Comparison of ENCODE assay signal across 8 cellular contexts in the genomic region with DNA sequence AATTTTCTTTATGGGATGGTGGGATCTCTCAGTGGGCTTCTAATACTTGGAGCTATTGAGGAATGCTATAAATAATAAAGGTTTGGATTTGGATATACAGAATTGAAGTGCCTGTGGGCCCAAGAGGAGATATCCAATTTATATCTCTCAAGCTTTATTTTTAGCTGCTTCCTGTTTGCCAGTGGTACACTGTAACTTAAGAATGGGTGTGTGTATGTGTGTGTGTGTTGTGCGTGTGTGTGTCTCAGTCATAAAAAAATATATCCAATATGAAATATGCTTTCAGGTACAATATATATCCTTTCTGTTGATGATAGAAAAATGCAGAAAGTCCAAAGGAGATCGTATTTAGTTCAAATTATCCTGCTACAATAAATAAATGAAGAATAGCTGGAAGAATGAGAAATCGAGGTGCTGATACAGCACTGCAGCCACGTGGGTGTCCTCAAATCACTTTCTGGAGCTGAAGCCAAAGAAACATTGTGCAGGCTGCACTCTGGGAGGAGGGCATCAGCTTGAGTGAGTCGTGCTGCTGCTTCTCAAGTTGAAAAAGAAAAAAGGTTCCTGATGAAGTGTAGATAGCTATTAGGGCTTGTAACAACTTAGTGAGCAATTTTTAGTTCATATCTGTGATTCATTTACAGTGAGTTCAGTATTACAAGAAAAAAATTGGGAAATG. TPM values are rescaled to one million over a fixed set of nuclear protein-coding genes. Genes with fewer than 3 reads are reported as not detected.
DNase-seq lines count a peak whose midpoint lies in the region; ATAC-seq and TF ChIP-seq lines count a peak whose summit lies in the region.
"Had no signal": no experiment of that assay in that cellular context is flagged by ENCODE, and none has a peak within 500 bp of the region (broad histone marks: within the 10 kb centered on the region; RNA-seq: fewer than 3 reads in every experiment).

No MANE protein-coding gene starts in this region.

- peak overlapping the region; percentile 89 for H3K27ac Mint-ChIP-seq in stimulated activated memory B cell treated with anti-CD40 and anti-IgM and Interleukin-4, amounts not matched to agents 10 μg/mL and 1 μg/mL and 100 μg/mL, for 72 hours
- no peak overlapping the region for H3K27ac Mint-ChIP-seq in activated CD4-positive, alpha-beta T cell treated with anti-CD3 and anti-CD28 coated beads for 36 hours
- H3K27ac Mint-ChIP-seq in activated CD4-positive, alpha-beta T cell treated with anti-CD3 and anti-CD28 coated beads, Interleukin-2, amount 10 ng/mL, durations not matched to agents 24 days and 14 days, result no peak overlapping the region

- intact Hi-C loops in left ventricle myocardium superior (cut with micrococcal nuclease), result no loop called here
- intact Hi-C loops in activated CD4-positive, alpha-beta T cell treated with anti-CD3 and anti-CD28 coated beads for 36 hours (cut with DNase I, micrococcal nuclease), result no loop called here
- intact Hi-C loops in activated CD4-positive, alpha-beta T cell treated with anti-CD3 and anti-CD28 coated beads, Interleukin-2, amount 10 ng/mL, durations not matched to agents 24 days and 14 days (cut with micrococcal nuclease), result no loop called here

- H3K27me3 ChIP-seq in adipocyte (replicated peaks; ENCODE audit: control insufficient read depth, insufficient read depth, low read length), result no peaks in the 10 kb centered on the region

- CTCF ChIA-PET in HEK293 (lab: Yijun Ruan, JAX), result interaction anchor here (0.6 to 1.3 kb wide), 4 partner anchors 40 to 142 kb away, joined by 3 to 6 read pairs (median 3); no protein-coding TSS in a partner anchor
- CTCF ChIA-PET in activated CD4-positive, alpha-beta T cell treated with anti-CD3 and anti-CD28 coated beads for 36 hours (lab: Charles Lee), result interaction anchor here (1.0 kb wide), 1 partner anchor 11 kb away, joined by 3 read pairs; no protein-coding TSS in a partner anchor

- no peak for TF ChIP-seq CTCF in HEK293 (tag by site-specific recombination; IDR thresholded peaks at IDR 0.05)

- peak; percentile 86 for ATAC-seq in left ventricle myocardium superior
- no peak for ATAC-seq in stimulated activated memory B cell treated with anti-CD40 and anti-IgM and Interleukin-4, amounts not matched to agents 10 μg/mL and 1 μg/mL and 100 μg/mL, for 72 hours
- no peak for ATAC-seq in activated CD4-positive, alpha-beta T cell treated with anti-CD3 and anti-CD28 coated beads for 36 hours
- ATAC-seq in HG03565 (IDR thresholded peaks at IDR 0.05; ENCODE audit: unreplicated experiment), result no peak

- no peaks in the 10 kb centered on the region for H3K9me3 Mint-ChIP-seq in stimulated activated memory B cell treated with anti-CD40 and anti-IgM and Interleukin-4, amounts not matched to agents 10 μg/mL and 1 μg/mL and 100 μg/mL, for 72 hours
- H3K9me3 Mint-ChIP-seq in activated CD4-positive, alpha-beta T cell treated with anti-CD3 and anti-CD28 coated beads for 36 hours (ENCODE audit: low read depth), result no peaks in the 10 kb centered on the region
- H3K9me3 Mint-ChIP-seq in activated CD4-positive, alpha-beta T cell treated with anti-CD3 and anti-CD28 coated beads, Interleukin-2, amount 10 ng/mL, durations not matched to agents 24 days and 14 days, result no peaks in the 10 kb centered on the region

- H3K36me3 ChIP-seq in HEK293 (ENCODE audit: control insufficient read depth in 2 of 2, insufficient read depth in 1 of 2, low read length in 2 of 2) (peaks cover 0 to 6% of the 10 kb centered on the region in 2 experiments; a peak in 1 of 3 replicates), adipocyte (ENCODE audit: control insufficient read depth, insufficient read depth, low read length, severe bottlenecking) (peaks cover 16% of the 10 kb centered on the region)

- H3K27me3 Mint-ChIP-seq in stimulated activated memory B cell treated with anti-CD40 and anti-IgM and Interleukin-4, amounts not matched to agents 10 μg/mL and 1 μg/mL and 100 μg/mL, for 72 hours, result no peaks in the 10 kb centered on the region
- H3K27me3 Mint-ChIP-seq in activated CD4-positive, alpha-beta T cell treated with anti-CD3 and anti-CD28 coated beads for 36 hours, result peaks cover 2% of the 10 kb centered on the region
- peaks cover 14% of the 10 kb centered on the region for H3K27me3 Mint-ChIP-seq in activated CD4-positive, alpha-beta T cell treated with anti-CD3 and anti-CD28 coated beads, Interleukin-2, amount 10 ng/mL, durations not matched to agents 24 days and 14 days

- POLR2A ChIA-PET in HEK293 (lab: Yijun Ruan, JAX), result interaction anchor here (1.1 kb wide), 1 partner anchor 41 kb away, joined by 3 read pairs; no protein-coding TSS in a partner anchor
- POLR2A ChIA-PET in activated CD4-positive, alpha-beta T cell treated with anti-CD3 and anti-CD28 coated beads for 36 hours (lab: Charles Lee), result no interaction called here

- DNase-seq in adipocyte (ENCODE audit: low read depth), result peak; percentile 64
- DNase-seq in left ventricle myocardium superior, result peak; percentile 40
- no peak for DNase-seq in activated CD4-positive, alpha-beta T cell treated with anti-CD3 and anti-CD28 coated beads for 36 hours
- no peak for DNase-seq in activated CD4-positive, alpha-beta T cell treated with anti-CD3 and anti-CD28 coated beads, Interleukin-2, amount 10 ng/mL, durations not matched to agents 24 days and 14 days
- DNase-seq: SHP77 had no signal

- H3K9me3 ChIP-seq in HEK293 (ENCODE audit: control insufficient read depth, insufficient read depth, low read depth, low read length) (no peaks in the 10 kb centered on the region), adipocyte (ENCODE audit: control insufficient read depth, low read length) (no peaks in the 10 kb centered on the region)

- H3K4me3 Mint-ChIP-seq in stimulated activated memory B cell treated with anti-CD40 and anti-IgM and Interleukin-4, amounts not matched to agents 10 μg/mL and 1 μg/mL and 100 μg/mL, for 72 hours, result no peak overlapping the region
- H3K4me3 Mint-ChIP-seq in activated CD4-positive, alpha-beta T cell treated with anti-CD3 and anti-CD28 coated beads for 36 hours, result no peak overlapping the region
- H3K4me3 Mint-ChIP-seq in activated CD4-positive, alpha-beta T cell treated with anti-CD3 and anti-CD28 coated beads, Interleukin-2, amount 10 ng/mL, durations not matched to agents 24 days and 14 days, result no peak overlapping the region

- H3K4me1 Mint-ChIP-seq in stimulated activated memory B cell treated with anti-CD40 and anti-IgM and Interleukin-4, amounts not matched to agents 10 μg/mL and 1 μg/mL and 100 μg/mL, for 72 hours, result peaks cover 72% of the 10 kb centered on the region
- H3K4me1 Mint-ChIP-seq in activated CD4-positive, alpha-beta T cell treated with anti-CD3 and anti-CD28 coated beads for 36 hours, result peaks cover 2% of the 10 kb centered on the region
- H3K4me1 Mint-ChIP-seq in activated CD4-positive, alpha-beta T cell treated with anti-CD3 and anti-CD28 coated beads, Interleukin-2, amount 10 ng/mL, durations not matched to agents 24 days and 14 days, result no peaks in the 10 kb centered on the region

- H3K4me1 ChIP-seq in HEK293 (ENCODE audit: control insufficient read depth, insufficient read depth, low read length), result peaks cover 18% of the 10 kb centered on the region
- peaks cover 58% of the 10 kb centered on the region for H3K4me1 ChIP-seq in adipocyte (ENCODE audit: control insufficient read depth, insufficient read depth, low read length)

- no peak overlapping the region for H3K27ac ChIP-seq in HEK293 (ENCODE audit: extremely low read depth, low read depth, low read length)

- peak overlapping the region; percentile 67 for H3K9ac ChIP-seq in adipocyte (ENCODE audit: low read length)

- no peak overlapping the region for H3K4me3 ChIP-seq in HEK293 (ENCODE audit: low read depth, low read length)
- H3K4me3 ChIP-seq in adipocyte (ENCODE audit: low read length), result peak overlapping the region; percentile 30

- peaks cover 23% of the 10 kb centered on the region for H3K36me3 Mint-ChIP-seq in stimulated activated memory B cell treated with anti-CD40 and anti-IgM and Interleukin-4, amounts not matched to agents 10 μg/mL and 1 μg/mL and 100 μg/mL, for 72 hours
- no peaks in the 10 kb centered on the region for H3K36me3 Mint-ChIP-seq in activated CD4-positive, alpha-beta T cell treated with anti-CD3 and anti-CD28 coated beads for 36 hours (ENCODE audit: low read depth)
- no peaks in the 10 kb centered on the region for H3K36me3 Mint-ChIP-seq in activated CD4-positive, alpha-beta T cell treated with anti-CD3 and anti-CD28 coated beads, Interleukin-2, amount 10 ng/mL, durations not matched to agents 24 days and 14 days (ENCODE audit: low read depth)

TF ChIP-seq in HEK293, 187 proteins besides CTCF, POLR2A, EP300 and RAD21 (continues in another document):
- TF ChIP-seq ZNF664 (tag by site-specific recombination; IDR thresholded peaks at IDR 0.05), result no peak
- TF ChIP-seq, protein P1, sequence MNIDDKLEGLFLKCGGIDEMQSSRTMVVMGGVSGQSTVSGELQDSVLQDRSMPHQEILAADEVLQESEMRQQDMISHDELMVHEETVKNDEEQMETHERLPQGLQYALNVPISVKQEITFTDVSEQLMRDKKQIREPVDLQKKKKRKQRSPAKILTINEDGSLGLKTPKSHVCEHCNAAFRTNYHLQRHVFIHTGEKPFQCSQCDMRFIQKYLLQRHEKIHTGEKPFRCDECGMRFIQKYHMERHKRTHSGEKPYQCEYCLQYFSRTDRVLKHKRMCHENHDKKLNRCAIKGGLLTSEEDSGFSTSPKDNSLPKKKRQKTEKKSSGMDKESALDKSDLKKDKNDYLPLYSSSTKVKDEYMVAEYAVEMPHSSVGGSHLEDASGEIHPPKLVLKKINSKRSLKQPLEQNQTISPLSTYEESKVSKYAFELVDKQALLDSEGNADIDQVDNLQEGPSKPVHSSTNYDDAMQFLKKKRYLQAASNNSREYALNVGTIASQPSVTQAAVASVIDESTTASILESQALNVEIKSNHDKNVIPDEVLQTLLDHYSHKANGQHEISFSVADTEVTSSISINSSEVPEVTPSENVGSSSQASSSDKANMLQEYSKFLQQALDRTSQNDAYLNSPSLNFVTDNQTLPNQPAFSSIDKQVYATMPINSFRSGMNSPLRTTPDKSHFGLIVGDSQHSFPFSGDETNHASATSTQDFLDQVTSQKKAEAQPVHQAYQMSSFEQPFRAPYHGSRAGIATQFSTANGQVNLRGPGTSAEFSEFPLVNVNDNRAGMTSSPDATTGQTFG (tag by site-specific recombination; IDR thresholded peaks at IDR 0.05; ENCODE audit: borderline replicate concordance), result no peak
- no peak for TF ChIP-seq ZSCAN30 (tag by site-specific recombination; IDR thresholded peaks at IDR 0.05)
- TF ChIP-seq ZNF175 (tag by site-specific recombination; IDR thresholded peaks at IDR 0.05), result no peak
- TF ChIP-seq BCL11B (tag by site-specific recombination; IDR thresholded peaks at IDR 0.05; ENCODE audit: low read depth), result no peak

RNA-seq across cellular contexts. Expression of gene DSE, which starts 40.3 kb away (rescaled TPM):
- 12.7 TPM for total RNA-seq in left ventricle myocardium superior
- total RNA-seq in activated CD4-positive, alpha-beta T cell treated with anti-CD3 and anti-CD28 coated beads for 36 hours, result 1 to 10 TPM; 5.6 TPM
- total RNA-seq in activated CD4-positive, alpha-beta T cell treated with anti-CD3 and anti-CD28 coated beads, Interleukin-2, amount 10 ng/mL, durations not matched to agents 24 days and 14 days, result 1.7 and 2.7 TPM in 2 replicates

RNA-seq across cellular contexts. Expression of gene CALHM6, which starts 50.1 kb away (rescaled TPM):
- total RNA-seq in left ventricle myocardium superior, result 1.2 TPM
- total RNA-seq in activated CD4-positive, alpha-beta T cell treated with anti-CD3 and anti-CD28 coated beads for 36 hours, result 10 to 100 TPM in 1 of 2 experiments, 1 to 10 TPM in 1; 7.1 to 10.0 TPM
- 24.8 and 30.7 TPM in 2 replicates for total RNA-seq in activated CD4-positive, alpha-beta T cell treated with anti-CD3 and anti-CD28 coated beads, Interleukin-2, amount 10 ng/mL, durations not matched to agents 24 days and 14 days

Comparison
In these comparisons a context has a peak if more than half of its experiments do, and no peak if none do; other contexts are left out.
1. DNase-seq: peak in adipocyte (single experiment) and left ventricle myocardium superior (single experiment); none in activated CD4-positive, alpha-beta T cell treated with anti-CD3 and anti-CD28 coated beads for 36 hours (single experiment) and activated CD4-positive, alpha-beta T cell treated with anti-CD3 and anti-CD28 coated beads, Interleukin-2, amount 10 ng/mL, durations not matched to agents 24 days and 14 days (single experiment).